29 cellular contexts compared by ENCODE assay signal in the genomic region with DNA sequence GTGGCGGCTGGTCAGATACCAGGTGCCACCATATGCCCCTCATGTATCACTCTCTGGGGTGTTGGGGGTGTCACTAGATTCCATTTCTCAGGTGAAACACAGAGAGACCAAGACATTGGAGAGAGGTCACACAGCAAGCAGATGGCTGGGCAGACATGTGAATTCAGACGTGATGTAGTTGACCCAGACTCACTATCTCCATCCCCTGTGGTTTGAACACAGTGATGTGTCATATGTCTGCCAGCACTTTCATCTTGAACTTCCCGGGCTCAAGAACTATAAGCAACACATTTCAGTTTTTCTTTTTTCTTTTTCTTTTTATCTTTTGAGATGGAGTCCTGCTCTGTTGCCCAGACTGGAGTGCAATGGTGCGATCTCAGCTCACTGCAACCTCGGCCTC. TPM values are rescaled to one million over a fixed set of nuclear protein-coding genes. Genes with fewer than 3 reads are reported as not detected.
"Had no signal": no experiment of that assay in that cellular context is flagged by ENCODE, and none has a peak within 500 bp of the region (broad histone marks: within the 10 kb centered on the region; RNA-seq: fewer than 3 reads in every experiment).

No MANE protein-coding gene starts in this region.

- H3K4me3 Mint-ChIP-seq: effector memory CD8-positive, alpha-beta T cell; mesothelial cell of epicardium; naive B cell; natural killer cell treated with Interleukin-12 subunit alpha and Interleukin-12 subunit beta and Interleukin-15 and Interleukin-18, amount 100 ng/mL, for 72 hours; neural crest cell; stimulated activated naive B cell treated with anti-CD40 and anti-IgM and Interleukin-4, amounts not matched to agents 10 μg/mL and 1 μg/mL and 100 μg/mL, for 72 hours; stimulated activated naive CD8-positive, alpha-beta T cell treated with anti-CD3 and anti-CD28 coated beads, Interleukin-15, amount 100 ng/mL, for 72 hours had no signal

- H3K27ac ChIP-seq: esophagus squamous epithelium, left lung, parathyroid adenoma, spleen, suprapubic skin, transverse colon, upper lobe of right lung, uterus had no signal

- H3K79me2 ChIP-seq: parathyroid adenoma had no signal

- H3K36me3 ChIP-seq: esophagus squamous epithelium, left lung, spleen, suprapubic skin, transverse colon, upper lobe of right lung, uterus had no signal

- H3K4me1 Mint-ChIP-seq: mesothelial cell of epicardium; naive B cell; neural crest cell; stimulated activated naive B cell treated with anti-CD40 and anti-IgM and Interleukin-4, amounts not matched to agents 10 μg/mL and 1 μg/mL and 100 μg/mL, for 72 hours; stimulated activated naive CD8-positive, alpha-beta T cell treated with anti-CD3 and anti-CD28 coated beads, Interleukin-15, amount 100 ng/mL, for 72 hours had no signal

- H3K27me3 ChIP-seq: suprapubic skin, transverse colon, upper lobe of right lung, uterus had no signal

- H2AFZ ChIP-seq: parathyroid adenoma had no signal

- H3K27ac Mint-ChIP-seq: effector memory CD8-positive, alpha-beta T cell; mesothelial cell of epicardium; naive B cell; natural killer cell treated with Interleukin-12 subunit alpha and Interleukin-12 subunit beta and Interleukin-15 and Interleukin-18, amount 100 ng/mL, for 72 hours; progenitor cell of endocrine pancreas; stimulated activated naive B cell treated with anti-CD40 and anti-IgM and Interleukin-4, amounts not matched to agents 10 μg/mL and 1 μg/mL and 100 μg/mL, for 72 hours; stimulated activated naive CD8-positive, alpha-beta T cell treated with anti-CD3 and anti-CD28 coated beads, Interleukin-15, amount 100 ng/mL, for 72 hours had no signal

- H3K36me3 Mint-ChIP-seq: mesothelial cell of epicardium; naive B cell; natural killer cell treated with Interleukin-12 subunit alpha and Interleukin-12 subunit beta and Interleukin-15 and Interleukin-18, amount 100 ng/mL, for 72 hours; stimulated activated naive B cell treated with anti-CD40 and anti-IgM and Interleukin-4, amounts not matched to agents 10 μg/mL and 1 μg/mL and 100 μg/mL, for 72 hours had no signal

- H3K9me3 ChIP-seq: esophagus squamous epithelium, left lung, mucosa of descending colon, spleen, suprapubic skin, transverse colon, upper lobe of right lung, uterus had no signal

- H3K4me3 ChIP-seq: esophagus squamous epithelium, left lung, mucosa of descending colon, spleen, suprapubic skin, transverse colon, upper lobe of right lung, uterus had no signal

- H3K9ac ChIP-seq: parathyroid adenoma had no signal

- DNase-seq: cortex of kidney; effector memory CD8-positive, alpha-beta T cell; erythroblast; esophagus squamous epithelium; head of caudate nucleus; kidney; left cardiac atrium; left lung; mesenchymal stem cell; mucosa of descending colon; naive B cell; spleen; stimulated activated CD4-positive, alpha-beta T cell treated with anti-CD3 and anti-CD28 coated beads, Interleukin-4, amount 100 ng/mL, for 4 hours; stimulated activated naive B cell treated with anti-CD40 and anti-IgM and Interleukin-4, amounts not matched to agents 10 μg/mL and 1 μg/mL and 100 μg/mL, for 72 hours; stimulated activated naive CD8-positive, alpha-beta T cell treated with anti-CD3 and anti-CD28 coated beads, Interleukin-15, amount 100 ng/mL, for 72 hours; transverse colon; upper lobe of right lung; uterus had no signal

- H3K9me3 Mint-ChIP-seq: effector memory CD8-positive, alpha-beta T cell; mesothelial cell of epicardium; naive B cell; natural killer cell treated with Interleukin-12 subunit alpha and Interleukin-12 subunit beta and Interleukin-15 and Interleukin-18, amount 100 ng/mL, for 72 hours; neural crest cell; stimulated activated naive B cell treated with anti-CD40 and anti-IgM and Interleukin-4, amounts not matched to agents 10 μg/mL and 1 μg/mL and 100 μg/mL, for 72 hours; stimulated activated naive CD8-positive, alpha-beta T cell treated with anti-CD3 and anti-CD28 coated beads, Interleukin-15, amount 100 ng/mL, for 72 hours had no signal

- FAIRE-seq: endometrium, frontal cortex, kidney had no signal

- H3K27me3 Mint-ChIP-seq: natural killer cell treated with Interleukin-12 subunit alpha and Interleukin-12 subunit beta and Interleukin-15 and Interleukin-18, amount 100 ng/mL, for 72 hours had no signal

- H3K4me1 ChIP-seq: esophagus squamous epithelium, left lung, parathyroid adenoma, spleen, suprapubic skin, transverse colon, upper lobe of right lung, uterus had no signal

RNA-seq across cellular contexts. Expression of gene COMP, which starts 24.6 kb away (rescaled TPM):
- total RNA-seq: dermis microvascular lymphatic vessel endothelial cell; frontal cortex; glomerular endothelial cell; lung microvascular endothelial cell; natural killer cell treated with Interleukin-12 subunit alpha and Interleukin-12 subunit beta and Interleukin-15 and Interleukin-18, amount 100 ng/mL, for 72 hours; neural crest cell; spleen had no signal
